Comparison of ENCODE assay signal across 21 cellular contexts in the genomic region with DNA sequence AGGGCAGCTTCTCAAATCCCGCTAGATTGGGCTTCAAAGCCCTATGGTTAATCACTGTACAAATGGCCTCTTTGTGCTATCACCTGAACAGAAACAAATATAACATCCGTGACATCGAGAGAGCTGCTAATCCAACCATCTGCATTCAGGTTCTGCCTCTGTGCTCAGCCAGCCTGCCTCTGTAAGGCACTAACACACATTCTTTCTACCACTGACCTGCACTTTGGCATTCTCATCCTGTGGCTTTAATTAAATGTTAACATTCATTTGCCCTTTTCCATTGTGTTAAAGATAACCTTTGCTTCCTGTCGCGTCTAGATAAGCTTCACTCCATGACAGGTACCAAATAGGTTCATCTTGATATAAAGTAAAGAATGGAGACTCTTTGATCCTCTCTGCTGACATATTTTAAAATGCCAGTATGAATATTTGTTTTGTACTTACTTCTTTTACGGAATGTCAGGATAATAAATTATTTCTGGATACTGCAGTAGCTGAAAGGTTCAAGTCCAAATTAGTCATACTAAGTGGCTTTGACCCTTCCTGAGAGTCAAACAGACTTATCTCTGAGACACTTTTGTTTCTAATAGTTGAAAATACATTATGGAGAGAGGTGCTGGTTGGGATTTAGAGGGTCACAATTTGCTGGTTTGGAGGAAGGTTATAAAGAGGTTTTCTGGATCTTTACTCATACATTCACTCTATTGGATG.
"Had no signal": no experiment of that assay in that cellular context is flagged by ENCODE, and none has a peak within 500 bp of the region (broad histone marks: within the 10 kb centered on the region; RNA-seq: fewer than 3 reads in every experiment).

No MANE protein-coding gene starts in this region.

- H3K36me3 ChIP-seq: gastrocnemius medialis, heart left ventricle, neutrophil, spleen, upper lobe of right lung had no signal

- H3K9me3 ChIP-seq: gastrocnemius medialis, heart left ventricle, neutrophil, upper lobe of right lung had no signal

- H3K27ac ChIP-seq: gastrocnemius medialis, heart left ventricle, neutrophil, parathyroid adenoma, spleen, upper lobe of right lung had no signal

- H3K27me3 Mint-ChIP-seq: activated CD4-positive, alpha-beta T cell treated with anti-CD3 and anti-CD28 coated beads for 36 hours; activated naive CD8-positive, alpha-beta T cell treated with anti-CD3 and anti-CD28 coated beads, Interleukin-2, amount 10 ng/mL, durations not matched to agents 7 days and 5 days; naive thymus-derived CD8-positive, alpha-beta T cell; stimulated activated memory B cell treated with anti-CD40 and anti-IgM and Interleukin-4, amounts not matched to agents 10 μg/mL and 1 μg/mL and 100 μg/mL, for 72 hours had no signal

- H3K27ac Mint-ChIP-seq: activated CD4-positive, alpha-beta T cell treated with anti-CD3 and anti-CD28 coated beads for 36 hours; activated naive CD8-positive, alpha-beta T cell treated with anti-CD3 and anti-CD28 coated beads, Interleukin-2, amount 10 ng/mL, durations not matched to agents 7 days and 5 days; activated T-helper 1 cell treated with anti-CD3 and anti-CD28 coated beads, Interleukin-12 subunit alpha, Interleukin-12 subunit beta, Interleukin-2, Interleukin-4 antibody, amounts not matched to agents 30 ng/mL and 10 ng/mL and 1 ng/mL, durations not matched to agents 14 hours and 24 hours and 36 hours; naive thymus-derived CD8-positive, alpha-beta T cell; stimulated activated memory B cell treated with anti-CD40 and anti-IgM and Interleukin-4, amounts not matched to agents 10 μg/mL and 1 μg/mL and 100 μg/mL, for 72 hours; T-helper 2 cell treated with Interferon-gamma antibody and Interleukin-4, amounts not matched to agents 5 μg/mL and 100 μg/mL, for 36 hours had no signal

- H2AFZ ChIP-seq: parathyroid adenoma had no signal

- H3K79me2 ChIP-seq: parathyroid adenoma had no signal

- H3K36me3 Mint-ChIP-seq: activated naive CD8-positive, alpha-beta T cell treated with anti-CD3 and anti-CD28 coated beads, Interleukin-2, amount 10 ng/mL, durations not matched to agents 7 days and 5 days; naive thymus-derived CD8-positive, alpha-beta T cell; stimulated activated memory B cell treated with anti-CD40 and anti-IgM and Interleukin-4, amounts not matched to agents 10 μg/mL and 1 μg/mL and 100 μg/mL, for 72 hours had no signal

- H3K27me3 ChIP-seq: gastrocnemius medialis, heart left ventricle, neutrophil, spleen, upper lobe of right lung had no signal

- ATAC-seq: activated CD4-positive, alpha-beta T cell treated with anti-CD3 and anti-CD28 coated beads for 36 hours; gastrocnemius medialis; heart left ventricle; naive thymus-derived CD8-positive, alpha-beta T cell; stimulated activated memory B cell treated with anti-CD40 and anti-IgM and Interleukin-4, amounts not matched to agents 10 μg/mL and 1 μg/mL and 100 μg/mL, for 72 hours; upper lobe of right lung had no signal

- H3K4me3 ChIP-seq: gastrocnemius medialis, heart left ventricle, spleen, upper lobe of right lung had no signal

- H3K4me1 Mint-ChIP-seq: activated CD4-positive, alpha-beta T cell treated with anti-CD3 and anti-CD28 coated beads for 36 hours; activated naive CD8-positive, alpha-beta T cell treated with anti-CD3 and anti-CD28 coated beads, Interleukin-2, amount 10 ng/mL, durations not matched to agents 7 days and 5 days; naive thymus-derived CD8-positive, alpha-beta T cell; stimulated activated memory B cell treated with anti-CD40 and anti-IgM and Interleukin-4, amounts not matched to agents 10 μg/mL and 1 μg/mL and 100 μg/mL, for 72 hours had no signal

- H3K4me3 Mint-ChIP-seq: activated CD4-positive, alpha-beta T cell treated with anti-CD3 and anti-CD28 coated beads for 36 hours; activated naive CD8-positive, alpha-beta T cell treated with anti-CD3 and anti-CD28 coated beads, Interleukin-2, amount 10 ng/mL, durations not matched to agents 7 days and 5 days; activated T-helper 1 cell treated with anti-CD3 and anti-CD28 coated beads, Interleukin-12 subunit alpha, Interleukin-12 subunit beta, Interleukin-2, Interleukin-4 antibody, amounts not matched to agents 30 ng/mL and 10 ng/mL and 1 ng/mL, durations not matched to agents 14 hours and 24 hours and 36 hours; naive thymus-derived CD8-positive, alpha-beta T cell; stimulated activated memory B cell treated with anti-CD40 and anti-IgM and Interleukin-4, amounts not matched to agents 10 μg/mL and 1 μg/mL and 100 μg/mL, for 72 hours; T-helper 2 cell treated with Interferon-gamma antibody and Interleukin-4, amounts not matched to agents 5 μg/mL and 100 μg/mL, for 36 hours had no signal

- H3K9ac ChIP-seq: parathyroid adenoma had no signal

- DNase-seq: activated CD4-positive, alpha-beta T cell treated with anti-CD3 and anti-CD28 coated beads for 36 hours; activated CD4-positive, alpha-beta T cell treated with anti-CD3 and anti-CD28 coated beads, Interleukin-2, amount 50 U/mL, for 48 hours; activated naive CD8-positive, alpha-beta T cell treated with anti-CD3 and anti-CD28 coated beads, Interleukin-2, amount 10 ng/mL, durations not matched to agents 7 days and 5 days; activated T-cell treated with anti-CD3 and anti-CD28 coated beads for 4 hours; amygdala; caudate nucleus; gastrocnemius medialis; heart left ventricle; mesenchymal stem cell; naive thymus-derived CD8-positive, alpha-beta T cell; spleen; stimulated activated CD4-positive, alpha-beta T cell treated with anti-CD3 and anti-CD28 coated beads, Interleukin-4, amount 100 ng/mL, for 4 hours; SW 1271; upper lobe of right lung had no signal

- FAIRE-seq: endometrium, TTC549 had no signal

- H3K4me1 ChIP-seq: gastrocnemius medialis, heart left ventricle, parathyroid adenoma, spleen, upper lobe of right lung had no signal
